Comparison of ENCODE assay signal across 8 cellular contexts in genomic region chr2:216792222-216793001, GRCh38.
DNase-seq lines count a peak whose midpoint lies in the region; ATAC-seq and FAIRE-seq lines count a peak whose summit lies in the region.

No MANE protein-coding gene starts in this region.

- no peaks in the 10 kb centered on the region for H3K27me3 Mint-ChIP-seq in activated CD4-positive, alpha-beta T cell treated with anti-CD3 and anti-CD28 coated beads for 36 hours

- peaks cover 21% of the 10 kb centered on the region for H3K4me1 ChIP-seq in rectal smooth muscle tissue (ENCODE audit: control insufficient read depth, insufficient read depth, low read length)

- no peak for FAIRE-seq in RCC 7860 (lab: Jason Lieb, UNC)

- CTCF ChIA-PET in activated CD4-positive, alpha-beta T cell treated with anti-CD3 and anti-CD28 coated beads for 36 hours (lab: Charles Lee): no interaction called here

- H3K27ac Mint-ChIP-seq in activated CD4-positive, alpha-beta T cell treated with anti-CD3 and anti-CD28 coated beads for 36 hours: no peak overlapping the region

- DNase-seq in GM04504 (ENCODE audit: low read depth) (peak; percentile 44), RCC 7860 (ENCODE audit: low spot score) (peak; percentile 27), fibroblast of the conjunctiva (ENCODE audit: low read depth) (peak; percentile 50), foreskin melanocyte (no peak), hypothalamus (lab: John Stamatoyannopoulos, UW) (no peak), Ammon's horn (ENCODE audit: low spot score) (no peak)
- no peak for DNase-seq in activated CD4-positive, alpha-beta T cell treated with anti-CD3 and anti-CD28 coated beads for 36 hours

- H3K9me3 Mint-ChIP-seq in activated CD4-positive, alpha-beta T cell treated with anti-CD3 and anti-CD28 coated beads for 36 hours (ENCODE audit: low read depth): no peaks in the 10 kb centered on the region

- no peak overlapping the region for H3K9ac ChIP-seq in rectal smooth muscle tissue (ENCODE audit: low read length)

- H3K4me3 Mint-ChIP-seq in activated CD4-positive, alpha-beta T cell treated with anti-CD3 and anti-CD28 coated beads for 36 hours: no peak overlapping the region

- H3K4me3 ChIP-seq in rectal smooth muscle tissue (ENCODE audit: low read length): no peak overlapping the region

- no peaks in the 10 kb centered on the region for H3K27me3 ChIP-seq in rectal smooth muscle tissue (ENCODE audit: control insufficient read depth, insufficient read depth, low read length)

- POLR2A ChIA-PET in activated CD4-positive, alpha-beta T cell treated with anti-CD3 and anti-CD28 coated beads for 36 hours (lab: Charles Lee): no interaction called here

- H3K4me1 Mint-ChIP-seq in activated CD4-positive, alpha-beta T cell treated with anti-CD3 and anti-CD28 coated beads for 36 hours: no peaks in the 10 kb centered on the region

- intact Hi-C loops in activated CD4-positive, alpha-beta T cell treated with anti-CD3 and anti-CD28 coated beads for 36 hours (cut with DNase I, micrococcal nuclease): no loop called here

- H3K36me3 ChIP-seq in rectal smooth muscle tissue (ENCODE audit: control insufficient read depth, insufficient read depth, low read length): no peaks in the 10 kb centered on the region

- peak overlapping the region; percentile 65 for H3K27ac ChIP-seq in rectal smooth muscle tissue (ENCODE audit: low read depth, low read length)

- no peaks in the 10 kb centered on the region for H3K36me3 Mint-ChIP-seq in activated CD4-positive, alpha-beta T cell treated with anti-CD3 and anti-CD28 coated beads for 36 hours (ENCODE audit: low read depth)

- no peak for ATAC-seq in activated CD4-positive, alpha-beta T cell treated with anti-CD3 and anti-CD28 coated beads for 36 hours

Comparison
In these comparisons a context has a peak if more than half of its experiments do, and no peak if none do; other contexts are left out.
1. DNase-seq: peak in GM04504 (single experiment), RCC 7860 (single experiment) and fibroblast of the conjunctiva (single experiment); none in foreskin melanocyte (single experiment), hypothalamus (0 of 51), activated CD4-positive, alpha-beta T cell treated with anti-CD3 and anti-CD28 coated beads for 36 hours (single experiment) and Ammon's horn (single experiment).